Comparison of ENCODE assay signal across 8 cellular contexts in the genomic region with DNA sequence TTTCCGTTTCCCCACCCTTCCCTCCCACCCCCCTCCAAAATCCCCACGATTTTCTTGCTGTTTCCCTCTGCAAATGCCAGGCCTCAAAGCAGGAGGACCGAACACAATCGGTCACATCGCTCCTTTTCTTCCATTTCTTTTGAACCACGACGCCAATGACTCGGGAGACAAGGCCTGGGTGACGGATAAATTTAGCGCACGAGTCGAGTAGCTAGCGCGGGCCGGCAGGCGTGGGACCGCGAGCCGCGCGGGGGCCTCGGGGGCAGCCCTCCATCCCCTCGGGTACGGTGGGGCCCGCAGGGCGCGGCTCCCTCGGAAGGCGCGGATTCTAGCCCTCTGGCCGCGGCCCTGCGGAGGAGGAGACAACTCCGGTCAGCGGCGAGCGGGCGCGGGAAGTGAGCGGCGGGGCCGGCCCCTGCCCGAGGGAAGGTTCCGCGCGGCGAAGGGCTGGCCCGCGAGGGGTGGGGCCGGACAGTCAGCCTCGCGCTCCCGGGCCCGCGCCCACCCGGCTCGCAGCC. TPM values are rescaled to one million over a fixed set of nuclear protein-coding genes. Genes with fewer than 3 reads are reported as not detected.
DNase-seq lines count a peak whose midpoint lies in the region; ATAC-seq, FAIRE-seq and TF ChIP-seq lines count a peak whose summit lies in the region.

No MANE protein-coding gene starts in this region.

- TF ChIP-seq CTCF in endodermal cell (conservative IDR thresholded peaks at IDR 0.05): no peak

- H3K9me3 ChIP-seq in SJSA1 (replicated peaks) (peaks cover 6% of the 10 kb centered on the region; the same call in 1 of the 2 replicates), endodermal cell (ENCODE audit: control insufficient read depth, low read length) (no peaks in the 10 kb centered on the region)

- DNase-seq in COLO668 (lab: John Stamatoyannopoulos, UW; ENCODE audit: unreplicated experiment) (peak; percentile 88), H54 (ENCODE audit: insufficient read length, low spot score) (no peak), SJSA1 (ENCODE audit: low read depth in 1 of 2, low spot score in 2 of 2) (peak; percentile 77 to 78), endodermal cell (no peak), mucosa of gallbladder (ENCODE audit: low spot score) (peak; percentile 58), urothelium cell line (ENCODE audit: low spot score) (peak; percentile 80), epidermal melanocyte (ENCODE audit: insufficient read length, low spot score) (no peak)

- H3K4me3 ChIP-seq in SJSA1 (peak overlapping the region; percentile 97), endodermal cell (ENCODE audit: low read length) (peak overlapping the region; percentile 86)

- H3K9ac ChIP-seq in endodermal cell (ENCODE audit: extremely low read depth, low read length, poor library complexity, severe bottlenecking): peak overlapping the region; percentile 87

- H3K4me1 ChIP-seq in SJSA1 (replicated peaks): peaks cover 54% of the 10 kb centered on the region
- peaks cover 5% of the 10 kb centered on the region for H3K4me1 ChIP-seq in endodermal cell (ENCODE audit: control insufficient read depth, insufficient read depth, low read length)

- H3K4me1 Mint-ChIP-seq in endodermal cell: peaks cover 46% of the 10 kb centered on the region

- 0 out of 2 replicates have a peak, but pooled peaks have one; percentile 10 for TF ChIP-seq POLR2A in H54 (IDR thresholded peaks at IDR 0.05; ENCODE audit: low read depth, low read length)

- H3K27ac ChIP-seq in SJSA1 (peak overlapping the region; percentile 93), endodermal cell (ENCODE audit: low read depth, low read length) (peak overlapping the region; percentile 86)

- peaks cover 17% of the 10 kb centered on the region for H3K36me3 Mint-ChIP-seq in endodermal cell (ENCODE audit: low read depth)

- no peak for ATAC-seq in HG03460 (IDR thresholded peaks at IDR 0.05; ENCODE audit: unreplicated experiment)

- 0 to 1% methylated on average over 24 to 57 of the region's 57 CpGs for WGBS in endodermal cell (ENCODE audit: insufficient coverage in 1 of 2, insufficient read length in 1 of 2), 2 experiments

- H3K27me3 Mint-ChIP-seq in endodermal cell (ENCODE audit: insufficient read depth): no peaks in the 10 kb centered on the region

- peak overlapping the region; percentile 82 for H3K4me3 Mint-ChIP-seq in endodermal cell

- H3K27me3 ChIP-seq in SJSA1 (replicated peaks) (no peaks in the 10 kb centered on the region), endodermal cell (ENCODE audit: control insufficient read depth, insufficient read depth, low read length, poor library complexity, severe bottlenecking) (no peaks in the 10 kb centered on the region)

- no peaks in the 10 kb centered on the region for H3K9me3 Mint-ChIP-seq in endodermal cell

- FAIRE-seq in H54 (lab: Jason Lieb, UNC): no peak
- FAIRE-seq in urothelium cell line (lab: Jason Lieb, UNC): no peak

- peak overlapping the region; percentile 95 for H3K27ac Mint-ChIP-seq in endodermal cell

- H3K36me3 ChIP-seq in SJSA1: peaks cover 31% of the 10 kb centered on the region
- H3K36me3 ChIP-seq in endodermal cell (ENCODE audit: control insufficient read depth, insufficient read depth, low read length): no peaks in the 10 kb centered on the region

RNA-seq across cellular contexts. Expression of a gene that starts 0.4 kb away (rescaled TPM):
- total RNA-seq in SJSA1 (2014; rRNA removed; shearing (Covaris generic)): 53.5 and 67.0 TPM in 2 replicates
- 10 to 100 TPM; 21.2 to 26.7 TPM for total RNA-seq in endodermal cell
- polyA plus RNA-seq in endodermal cell (2013, experiment 1 of 2): 35.3 TPM
- 33.0 TPM for polyA plus RNA-seq in endodermal cell (2013, experiment 2 of 2)
- total RNA-seq in mucosa of gallbladder: 75.4 TPM

RNA-seq across cellular contexts. Expression of a gene that starts 5.4 kb away (rescaled TPM):
- 24.8 and 28.9 TPM in 2 replicates for total RNA-seq in SJSA1 (2014; rRNA removed; shearing (Covaris generic))
- total RNA-seq in endodermal cell (10 to 100 TPM; 79.0 to 86.1 TPM), mucosa of gallbladder (67.1 TPM)
- 50.9 TPM for polyA plus RNA-seq in endodermal cell (2013, experiment 1 of 2)
- polyA plus RNA-seq in endodermal cell (2013, experiment 2 of 2): 49.5 TPM

RNA-seq across cellular contexts. Expression of a gene that starts 18.6 kb away (rescaled TPM):
- 61.0 and 103 TPM in 2 replicates for total RNA-seq in SJSA1 (2014; rRNA removed; shearing (Covaris generic))
- total RNA-seq in endodermal cell: 100 to 1,000 TPM; 114 to 119 TPM
- polyA plus RNA-seq in endodermal cell (2013, experiment 1 of 2): 88.4 TPM
- 72.7 TPM for polyA plus RNA-seq in endodermal cell (2013, experiment 2 of 2)
- 52.7 TPM for total RNA-seq in mucosa of gallbladder

RNA-seq across cellular contexts. Expression of a gene that starts 43.9 kb away (rescaled TPM):
- total RNA-seq in SJSA1 (2014; rRNA removed; shearing (Covaris generic)): 8.8 and 13.5 TPM in 2 replicates
- total RNA-seq in endodermal cell (10 to 100 TPM; 40.7 to 60.9 TPM), mucosa of gallbladder (43.2 TPM)
- 40.6 TPM for polyA plus RNA-seq in endodermal cell (2013, experiment 1 of 2)
- 40.8 TPM for polyA plus RNA-seq in endodermal cell (2013, experiment 2 of 2)

RNA-seq across cellular contexts. Expression of a gene that starts 44.1 kb away (rescaled TPM):
- 0.42 TPM in 1 of 2 replicates, not detected in the other for total RNA-seq in SJSA1 (2014; rRNA removed; shearing (Covaris generic))
- 10 to 100 TPM in 1 of 2 donors, 1 to 10 TPM in 1; 9.1 to 14.9 TPM for total RNA-seq in endodermal cell
- 7.4 TPM for polyA plus RNA-seq in endodermal cell (2013, experiment 1 of 2)
- 7.1 TPM for polyA plus RNA-seq in endodermal cell (2013, experiment 2 of 2)
- 5.1 TPM for total RNA-seq in mucosa of gallbladder

Comparison
In these comparisons a context has a peak if more than half of its experiments do, and no peak if none do; other contexts are left out.
1. DNase-seq: peak in COLO668 (single experiment), SJSA1 (2 of 2), mucosa of gallbladder (single experiment) and urothelium cell line (single experiment); none in H54 (single experiment), endodermal cell (single experiment) and epidermal melanocyte (single experiment).